Comparison of ENCODE assay signal across 10 cellular contexts in the genomic region with DNA sequence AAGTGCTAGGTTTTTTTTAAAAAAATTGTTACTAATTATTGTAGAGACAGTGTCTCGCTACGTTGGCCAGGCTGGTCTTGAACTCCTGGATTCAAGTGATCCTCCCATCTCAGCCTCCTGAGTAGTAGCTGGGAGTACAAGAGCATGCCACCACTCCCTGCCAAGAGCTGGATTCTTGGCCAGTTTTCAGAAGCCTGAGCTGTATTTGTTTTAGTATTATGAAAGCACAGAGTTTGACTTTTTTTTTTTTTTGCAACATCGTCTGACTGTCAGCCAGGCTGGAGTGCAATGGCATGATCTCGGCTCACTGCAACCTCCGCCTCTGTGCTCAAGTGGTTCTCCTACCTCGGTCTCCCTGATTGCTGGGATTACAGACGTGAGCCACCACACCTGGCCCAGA. TPM values are rescaled to one million over a fixed set of nuclear protein-coding genes. Genes with fewer than 3 reads are reported as not detected.
A peak's percentile ranks its signal among the peaks of the same experiment; 100 is the strongest.
DNase-seq lines count a peak whose midpoint lies in the region; ATAC-seq and TF ChIP-seq lines count a peak whose summit lies in the region.
"Had no signal": no experiment of that assay in that cellular context is flagged by ENCODE, and none has a peak within 500 bp of the region (broad histone marks: within the 10 kb centered on the region; RNA-seq: fewer than 3 reads in every experiment).

No MANE protein-coding gene starts in this region.

- H4K20me1 ChIP-seq in Karpas-422 (ENCODE audit: insufficient read depth, low read depth, low read length), result no peaks in the 10 kb centered on the region

- POLR2A ChIA-PET in CD4-positive, alpha-beta memory T cell (lab: Charles Lee; ENCODE audit: partially characterized antibody), result no interaction called here

- H3K4me3 Mint-ChIP-seq in CD4-positive, alpha-beta memory T cell, result no peak overlapping the region

- no peak overlapping the region for H2BK5ac ChIP-seq in mesendoderm (ENCODE audit: low read length)

- no peak overlapping the region for H3K18ac ChIP-seq in mesendoderm (ENCODE audit: low read length)

- no peak for TF ChIP-seq CTCF in fibroblast of pulmonary artery (IDR thresholded peaks at IDR 0.05; ENCODE audit: low read length, missing control alignments)

- H3K27me3 ChIP-seq in CD4-positive, alpha-beta memory T cell (ENCODE audit: insufficient read depth, low read length), result no peaks in the 10 kb centered on the region
- H3K27me3 ChIP-seq in mesendoderm (ENCODE audit: insufficient read depth, low read length, poor library complexity), result no peaks in the 10 kb centered on the region
- no peaks in the 10 kb centered on the region for H3K27me3 ChIP-seq in Karpas-422 (ENCODE audit: low read length)
- H3K27me3 ChIP-seq: neutrophil had no signal

- no CpG with 5 or more reads among the region's 7 CpGs for WGBS in mesendoderm (ENCODE audit: extremely low coverage, insufficient coverage, low lambda C conversion rate)

- H3K4me1 Mint-ChIP-seq in CD4-positive, alpha-beta memory T cell, result peaks cover 7 to 27% (median 15%) of the 10 kb centered on the region in 4 donors

- no peak for ATAC-seq in GM19023 (IDR thresholded peaks at IDR 0.05; ENCODE audit: unreplicated experiment)

- H3K27ac ChIP-seq in CD4-positive, alpha-beta memory T cell (ENCODE audit: low read depth, low read length), result no peak overlapping the region
- no peak overlapping the region for H3K27ac ChIP-seq in mesendoderm (ENCODE audit: low read depth, low read length)
- no peak overlapping the region; the same call in 1 of the 2 replicates for H3K27ac ChIP-seq in Karpas-422 (ENCODE audit: low read length)
- H3K27ac ChIP-seq: neutrophil had no signal

- H3K9me2 ChIP-seq in Karpas-422 (replicated peaks; ENCODE audit: insufficient read depth, low read length), result no peaks in the 10 kb centered on the region

- no peak overlapping the region for H4K8ac ChIP-seq in mesendoderm (ENCODE audit: low read depth, low read length)

- no peak overlapping the region for H3K9ac ChIP-seq in mesendoderm (ENCODE audit: low read length)
- H3K9ac ChIP-seq in Karpas-422 (ENCODE audit: low read length), result no peak overlapping the region

- no peaks in the 10 kb centered on the region for H3K9me3 Mint-ChIP-seq in CD4-positive, alpha-beta memory T cell

- no peak overlapping the region for H2AK5ac ChIP-seq in mesendoderm (ENCODE audit: low read length)

- H3K56ac ChIP-seq in mesendoderm (ENCODE audit: low read length), result no peak overlapping the region

- peaks cover 11% of the 10 kb centered on the region for H3K4me1 ChIP-seq in CD4-positive, alpha-beta memory T cell (ENCODE audit: insufficient read depth, low read length)
- H3K4me1 ChIP-seq in mesendoderm (ENCODE audit: control insufficient read depth, low read depth, low read length), result no peaks in the 10 kb centered on the region
- H3K4me1 ChIP-seq in Karpas-422 (ENCODE audit: low read length), result peaks cover 11% of the 10 kb centered on the region

- intact Hi-C loops in CD4-positive, alpha-beta memory T cell (cut with micrococcal nuclease), result no loop called here

- no peak overlapping the region for H3K23ac ChIP-seq in mesendoderm (ENCODE audit: low read length)

- H4K5ac ChIP-seq in mesendoderm (ENCODE audit: low read length), result no peak overlapping the region

- H3K4me3 ChIP-seq in CD4-positive, alpha-beta memory T cell (ENCODE audit: low read length in 2 of 2), result no peak overlapping the region
- H3K4me3 ChIP-seq in fibroblast of pulmonary artery (replicated peaks; ENCODE audit: low read depth, low read length), result no peak overlapping the region
- H3K4me3 ChIP-seq in mesendoderm (ENCODE audit: low read length), result no peak overlapping the region
- H3K4me3 ChIP-seq in Karpas-422 (ENCODE audit: low read length), result no peak overlapping the region
- H3K4me3 ChIP-seq: GM12878 had no signal

- peaks cover 38% of the 10 kb centered on the region for H3K79me2 ChIP-seq in mesendoderm (ENCODE audit: control insufficient read depth, insufficient read depth, low read length)
- H3K79me2 ChIP-seq in Karpas-422 (ENCODE audit: low read length), result peaks cover 52% of the 10 kb centered on the region

- peaks cover 6 to 10% of the 10 kb centered on the region in 2 donors for H3K36me3 Mint-ChIP-seq in CD4-positive, alpha-beta memory T cell

- H2BK120ac ChIP-seq in mesendoderm (ENCODE audit: low read depth, low read length), result no peak overlapping the region

- H3K9me3 ChIP-seq in CD4-positive, alpha-beta memory T cell (ENCODE audit: control insufficient read depth in 1 of 2, low read length in 2 of 2), result no peaks in the 10 kb centered on the region
- no peaks in the 10 kb centered on the region for H3K9me3 ChIP-seq in Karpas-422 (ENCODE audit: low read length)
- H3K9me3 ChIP-seq: neutrophil had no signal

- H3K36me3 ChIP-seq in CD4-positive, alpha-beta memory T cell (ENCODE audit: insufficient read depth, low read length), result peaks cover 9% of the 10 kb centered on the region
- H3K36me3 ChIP-seq in mesendoderm (ENCODE audit: control insufficient read depth, insufficient read depth, low read length) (peaks cover 9% of the 10 kb centered on the region), Karpas-422 (ENCODE audit: insufficient read depth, low read length) (peaks cover 6% of the 10 kb centered on the region; the same call in 1 of the 2 replicates)

- H3K4me2 ChIP-seq in mesendoderm (ENCODE audit: low read length) (no peak overlapping the region), Karpas-422 (ENCODE audit: low read depth, low read length, poor library complexity, severe bottlenecking) (no peak overlapping the region)

- no peak for DNase-seq in CD4-positive, alpha-beta memory T cell
- DNase-seq in NCI-H446 treated with DMSO at 0.1 percent for 48 hours (lab: John Stamatoyannopoulos, UW), result peak; percentile 45
- peak; percentile 96 for DNase-seq in fibroblast of pulmonary artery (ENCODE audit: low read depth)
- DNase-seq in renal cortical epithelial cell (ENCODE audit: low read depth), result peak; percentile 45
- DNase-seq in mesendoderm, result no peak
- DNase-seq in Karpas-422, result no peak
- DNase-seq in superior temporal gyrus (ENCODE audit: extremely low spot score), result no peak

- H3K4ac ChIP-seq in mesendoderm (ENCODE audit: low read depth, low read length), result no peak overlapping the region

- H2BK15ac ChIP-seq in mesendoderm (replicated peaks; ENCODE audit: low read depth), result no peak overlapping the region

- peak overlapping the region in 4 of 7 donors; percentile 50 to 78 (median 64) for H3K27ac Mint-ChIP-seq in CD4-positive, alpha-beta memory T cell

- peaks cover 25% of the 10 kb centered on the region for H3K79me1 ChIP-seq in mesendoderm (ENCODE audit: low read length)

- no peaks in the 10 kb centered on the region for H3K27me3 Mint-ChIP-seq in CD4-positive, alpha-beta memory T cell

- CTCF ChIA-PET in CD4-positive, alpha-beta memory T cell (lab: Charles Lee; ENCODE audit: partially characterized antibody), result no interaction called here

- no peak overlapping the region for H2AFZ ChIP-seq in Karpas-422 (ENCODE audit: low read length)

RNA-seq across cellular contexts. Expression of a gene that starts 7.0 kb away (rescaled TPM):
- 10 to 100 TPM; 11.8 to 12.8 TPM for total RNA-seq in CD4-positive, alpha-beta memory T cell
- polyA plus RNA-seq in CD4-positive, alpha-beta memory T cell, result 10 to 100 TPM; 23.6 to 25.8 TPM
- 41.5 and 62.3 TPM in 2 replicates for total RNA-seq in renal cortical epithelial cell
- polyA plus RNA-seq in mesendoderm (2013, experiment 1 of 2), result 41.0 TPM
- polyA plus RNA-seq in mesendoderm (2013, experiment 2 of 2), result 40.9 TPM
- 25.1 and 43.6 TPM in 2 replicates for total RNA-seq in Karpas-422 (2014; rRNA removed; shearing (Covaris generic); ENCODE audit: low replicate concordance)

RNA-seq across cellular contexts. Expression of a gene that starts 7.1 kb away (rescaled TPM):
- total RNA-seq in CD4-positive, alpha-beta memory T cell, result 100 to 1,000 TPM; 111 to 113 TPM
- polyA plus RNA-seq in CD4-positive, alpha-beta memory T cell, result 1 to 10 TPM; 3.9 to 8.2 TPM
- 20.3 and 59.9 TPM in 2 replicates for total RNA-seq in renal cortical epithelial cell
- 50.6 TPM for polyA plus RNA-seq in mesendoderm (2013, experiment 1 of 2)
- 51.4 TPM for polyA plus RNA-seq in mesendoderm (2013, experiment 2 of 2)
- total RNA-seq in Karpas-422 (2014; rRNA removed; shearing (Covaris generic); ENCODE audit: low replicate concordance), result 71.7 and 74.1 TPM in 2 replicates

RNA-seq across cellular contexts. Expression of a gene that starts 23.4 kb away (rescaled TPM):
- 10 to 100 TPM; 28.3 to 31.6 TPM for total RNA-seq in CD4-positive, alpha-beta memory T cell
- polyA plus RNA-seq in CD4-positive, alpha-beta memory T cell, result 10 to 100 TPM; 11.3 to 13.7 TPM
- total RNA-seq in renal cortical epithelial cell, result 1.2 and 4.5 TPM in 2 replicates
- polyA plus RNA-seq in mesendoderm (2013, experiment 1 of 2), result 1.7 TPM
- polyA plus RNA-seq in mesendoderm (2013, experiment 2 of 2), result 1.4 TPM
- total RNA-seq in Karpas-422 (2014; rRNA removed; shearing (Covaris generic); ENCODE audit: low replicate concordance), result 4.5 and 6.2 TPM in 2 replicates

Comparison
In these comparisons a context has a peak if more than half of its experiments do, and no peak if none do; other contexts are left out.
1. DNase-seq: peak in NCI-H446 treated with DMSO at 0.1 percent for 48 hours (single experiment), fibroblast of pulmonary artery (single experiment) and renal cortical epithelial cell (single experiment); none in CD4-positive, alpha-beta memory T cell (0 of 5), mesendoderm (single experiment), Karpas-422 (single experiment) and superior temporal gyrus (single experiment).